ENCODE assay signal across 1 cellular context in the genomic region with DNA sequence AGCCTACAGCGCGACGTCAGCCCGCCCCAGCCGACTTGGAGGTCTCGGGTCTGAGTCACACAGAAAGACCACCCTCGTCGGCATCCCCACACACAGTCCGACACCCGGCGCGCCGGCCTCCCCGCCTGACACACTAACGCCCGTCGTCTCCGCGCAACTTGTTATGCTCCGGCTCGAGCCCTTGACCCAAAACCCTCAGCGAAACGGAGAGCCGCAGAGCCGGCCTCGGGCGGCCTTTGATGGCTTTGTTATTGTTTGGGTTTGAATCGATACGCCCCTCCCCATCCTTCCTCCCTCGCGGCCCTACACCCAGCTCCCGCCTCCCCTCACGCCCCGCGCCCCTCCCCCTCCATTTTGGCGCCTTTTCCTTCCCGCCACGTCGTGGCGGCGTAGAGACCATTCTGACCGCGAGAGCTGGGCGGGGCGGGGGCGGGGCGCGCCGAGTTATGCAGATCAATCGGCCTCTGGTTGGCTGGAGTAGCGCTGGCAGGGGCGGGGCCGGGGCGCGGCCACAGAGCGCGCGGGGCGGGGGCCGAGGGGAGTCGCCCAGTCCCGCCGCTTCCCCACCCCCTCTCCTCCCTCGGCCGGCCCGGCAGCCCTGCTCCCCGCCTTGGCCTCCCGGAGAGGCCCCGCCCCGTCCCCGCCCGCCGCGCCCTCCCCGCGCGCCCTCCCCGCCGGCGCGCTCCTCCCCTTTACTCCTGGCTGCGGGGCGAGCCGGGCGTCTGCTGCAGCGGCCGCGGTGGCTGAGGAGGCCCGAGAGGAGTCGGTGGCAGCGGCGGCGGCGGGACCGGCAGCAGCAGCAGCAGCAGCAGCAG.
TF ChIP-seq lines count a peak whose summit lies in the region.

A gene (plus strand): TSS at position 695 of the 815 bp plus-strand sequence. CDS start 424 bp downstream, outside the sequence.

TF ChIP-seq in HepG2, 621 proteins besides CTCF, POLR2A, EP300 and RAD21 (continued from another document and continues in another):
- TF ChIP-seq, protein P1, sequence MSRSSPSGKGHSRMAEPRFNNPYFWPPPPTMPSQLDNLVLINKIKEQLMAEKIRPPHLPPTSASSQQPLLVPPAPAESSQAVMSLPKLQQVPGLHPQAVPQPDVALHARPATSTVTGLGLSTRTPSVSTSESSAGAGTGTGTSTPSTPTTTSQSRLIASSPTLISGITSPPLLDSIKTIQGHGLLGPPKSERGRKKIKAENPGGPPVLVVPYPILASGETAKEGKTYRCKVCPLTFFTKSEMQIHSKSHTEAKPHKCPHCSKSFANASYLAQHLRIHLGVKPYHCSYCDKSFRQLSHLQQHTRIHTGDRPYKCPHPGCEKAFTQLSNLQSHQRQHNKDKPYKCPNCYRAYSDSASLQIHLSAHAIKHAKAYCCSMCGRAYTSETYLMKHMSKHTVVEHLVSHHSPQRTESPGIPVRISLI (CRISPR knock-in tag; IDR thresholded peaks at IDR 0.05; ENCODE audit: borderline replicate concordance) = peak; percentile 67
- TF ChIP-seq ETV6 (CRISPR knock-in tag; conservative IDR thresholded peaks at IDR 0.05) (no peak), NCOA2 (CRISPR knock-in tag; IDR thresholded peaks at IDR 0.05) (peak; percentile 95), ZNF841 (CRISPR knock-in tag; IDR thresholded peaks at IDR 0.05; ENCODE audit: borderline replicate concordance) (0 out of 2 replicates have a peak, but pooled peaks have one; percentile 73), ZNF296 (CRISPR knock-in tag; conservative IDR thresholded peaks at IDR 0.05) (no peak), FOXO1 (CRISPR knock-in tag; IDR thresholded peaks at IDR 0.05) (peak; percentile 97), SRSF1 (optimal IDR thresholded peaks at IDR 0.05; ENCODE audit: low read depth, low read length) (peak; percentile 52), ZBTB7A (CRISPR knock-in tag; IDR thresholded peaks at IDR 0.05) (peak; percentile 80; the same call in 1 of the 2 replicates), REPIN1 (CRISPR knock-in tag; IDR thresholded peaks at IDR 0.05; ENCODE audit: borderline replicate concordance, low read depth) (peak; percentile 64; the same call in 1 of the 2 replicates), ZNF34 (CRISPR knock-in tag; IDR thresholded peaks at IDR 0.05; ENCODE audit: borderline replicate concordance) (no peak; the same call in 1 of the 2 replicates), ZNF780A (CRISPR knock-in tag; IDR thresholded peaks at IDR 0.05) (no peak; the same call in 1 of the 2 replicates), CBX5 (CRISPR knock-in tag; IDR thresholded peaks at IDR 0.05; ENCODE audit: borderline replicate concordance) (0 out of 2 replicates have a peak, but pooled peaks have one; percentile 33), ZNF331 (CRISPR knock-in tag; IDR thresholded peaks at IDR 0.05) (peak; percentile 86), ZNF282 (IDR thresholded peaks at IDR 0.05; ENCODE audit: partially characterized antibody) (no peak), ZNF781 (CRISPR knock-in tag; IDR thresholded peaks at IDR 0.05; ENCODE audit: borderline replicate concordance, not compliant biosample characterization) (peak; percentile 72), AHR (CRISPR knock-in tag; IDR thresholded peaks at IDR 0.05) (no peak), ZNF225 (CRISPR knock-in tag; IDR thresholded peaks at IDR 0.05) (no peak), FOXP1 (IDR thresholded peaks at IDR 0.05) (peak; percentile 46; the same call in 1 of the 2 replicates), FOXP1 (CRISPR knock-in tag; IDR thresholded peaks at IDR 0.05) (peak; percentile 79), ZNF776 (CRISPR knock-in tag; IDR thresholded peaks at IDR 0.05) (peak; percentile 47; the same call in 1 of the 2 replicates), PCBP1 (IDR thresholded peaks at IDR 0.05; ENCODE audit: borderline replicate concordance, low read depth, low read length) (peak; percentile 81; the same call in 1 of the 2 replicates), ZNF292 (CRISPR knock-in tag; IDR thresholded peaks at IDR 0.05; ENCODE audit: borderline replicate concordance, low read depth) (peak; percentile 82), SIN3B (IDR thresholded peaks at IDR 0.05; ENCODE audit: low read length) (no peak), HNRNPK (IDR thresholded peaks at IDR 0.05; ENCODE audit: low read depth, low read length, poor library complexity, severe bottlenecking) (peak; percentile 51), NFYC (CRISPR knock-in tag; IDR thresholded peaks at IDR 0.05) (peak; percentile 61), DMAP1 (CRISPR knock-in tag; IDR thresholded peaks at IDR 0.05) (peak; percentile 51; the same call in 1 of the 2 replicates), LCORL (IDR thresholded peaks at IDR 0.05) (peak; percentile 90), LCORL (CRISPR knock-in tag; IDR thresholded peaks at IDR 0.05) (peak; percentile 79), TP53 (CRISPR knock-in tag; conservative IDR thresholded peaks at IDR 0.05) (no peak; the same call in none of the 2 replicates), NFE2L1 (CRISPR knock-in tag; IDR thresholded peaks at IDR 0.05; ENCODE audit: borderline replicate concordance) (no peak), ZNF607 (CRISPR knock-in tag; IDR thresholded peaks at IDR 0.05; ENCODE audit: borderline replicate concordance) (no peak; the same call in none of the 2 replicates), ZFP82 (CRISPR knock-in tag; IDR thresholded peaks at IDR 0.05; ENCODE audit: borderline replicate concordance) (no peak; the same call in 1 of the 2 replicates)
- TF ChIP-seq, protein P2, sequence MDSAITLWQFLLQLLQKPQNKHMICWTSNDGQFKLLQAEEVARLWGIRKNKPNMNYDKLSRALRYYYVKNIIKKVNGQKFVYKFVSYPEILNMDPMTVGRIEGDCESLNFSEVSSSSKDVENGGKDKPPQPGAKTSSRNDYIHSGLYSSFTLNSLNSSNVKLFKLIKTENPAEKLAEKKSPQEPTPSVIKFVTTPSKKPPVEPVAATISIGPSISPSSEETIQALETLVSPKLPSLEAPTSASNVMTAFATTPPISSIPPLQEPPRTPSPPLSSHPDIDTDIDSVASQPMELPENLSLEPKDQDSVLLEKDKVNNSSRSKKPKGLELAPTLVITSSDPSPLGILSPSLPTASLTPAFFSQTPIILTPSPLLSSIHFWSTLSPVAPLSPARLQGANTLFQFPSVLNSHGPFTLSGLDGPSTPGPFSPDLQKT (CRISPR knock-in tag; IDR thresholded peaks at IDR 0.05; ENCODE audit: borderline replicate concordance) = no peak
- TF ChIP-seq, protein P3, sequence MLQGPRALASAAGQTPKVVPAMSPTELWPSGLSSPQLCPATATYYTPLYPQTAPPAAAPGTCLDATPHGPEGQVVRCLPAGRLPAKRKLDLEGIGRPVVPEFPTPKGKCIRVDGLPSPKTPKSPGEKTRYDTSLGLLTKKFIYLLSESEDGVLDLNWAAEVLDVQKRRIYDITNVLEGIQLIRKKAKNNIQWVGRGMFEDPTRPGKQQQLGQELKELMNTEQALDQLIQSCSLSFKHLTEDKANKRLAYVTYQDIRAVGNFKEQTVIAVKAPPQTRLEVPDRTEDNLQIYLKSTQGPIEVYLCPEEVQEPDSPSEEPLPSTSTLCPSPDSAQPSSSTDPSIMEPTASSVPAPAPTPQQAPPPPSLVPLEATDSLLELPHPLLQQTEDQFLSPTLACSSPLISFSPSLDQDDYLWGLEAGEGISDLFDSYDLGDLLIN (CRISPR knock-in tag; IDR thresholded peaks at IDR 0.05; ENCODE audit: borderline replicate concordance) = peak; percentile 91; the same call in 1 of the 2 replicates
- TF ChIP-seq, protein P4, sequence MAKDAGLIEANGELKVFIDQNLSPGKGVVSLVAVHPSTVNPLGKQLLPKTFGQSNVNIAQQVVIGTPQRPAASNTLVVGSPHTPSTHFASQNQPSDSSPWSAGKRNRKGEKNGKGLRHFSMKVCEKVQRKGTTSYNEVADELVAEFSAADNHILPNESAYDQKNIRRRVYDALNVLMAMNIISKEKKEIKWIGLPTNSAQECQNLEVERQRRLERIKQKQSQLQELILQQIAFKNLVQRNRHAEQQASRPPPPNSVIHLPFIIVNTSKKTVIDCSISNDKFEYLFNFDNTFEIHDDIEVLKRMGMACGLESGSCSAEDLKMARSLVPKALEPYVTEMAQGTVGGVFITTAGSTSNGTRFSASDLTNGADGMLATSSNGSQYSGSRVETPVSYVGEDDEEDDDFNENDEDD (CRISPR knock-in tag; IDR thresholded peaks at IDR 0.05; ENCODE audit: borderline replicate concordance) = peak; percentile 98
- TF ChIP-seq, protein P5, sequence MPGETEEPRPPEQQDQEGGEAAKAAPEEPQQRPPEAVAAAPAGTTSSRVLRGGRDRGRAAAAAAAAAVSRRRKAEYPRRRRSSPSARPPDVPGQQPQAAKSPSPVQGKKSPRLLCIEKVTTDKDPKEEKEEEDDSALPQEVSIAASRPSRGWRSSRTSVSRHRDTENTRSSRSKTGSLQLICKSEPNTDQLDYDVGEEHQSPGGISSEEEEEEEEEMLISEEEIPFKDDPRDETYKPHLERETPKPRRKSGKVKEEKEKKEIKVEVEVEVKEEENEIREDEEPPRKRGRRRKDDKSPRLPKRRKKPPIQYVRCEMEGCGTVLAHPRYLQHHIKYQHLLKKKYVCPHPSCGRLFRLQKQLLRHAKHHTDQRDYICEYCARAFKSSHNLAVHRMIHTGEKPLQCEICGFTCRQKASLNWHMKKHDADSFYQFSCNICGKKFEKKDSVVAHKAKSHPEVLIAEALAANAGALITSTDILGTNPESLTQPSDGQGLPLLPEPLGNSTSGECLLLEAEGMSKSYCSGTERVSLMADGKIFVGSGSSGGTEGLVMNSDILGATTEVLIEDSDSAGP (CRISPR knock-in tag; IDR thresholded peaks at IDR 0.05; ENCODE audit: borderline replicate concordance) = peak; percentile 69
- TF ChIP-seq, protein P6, sequence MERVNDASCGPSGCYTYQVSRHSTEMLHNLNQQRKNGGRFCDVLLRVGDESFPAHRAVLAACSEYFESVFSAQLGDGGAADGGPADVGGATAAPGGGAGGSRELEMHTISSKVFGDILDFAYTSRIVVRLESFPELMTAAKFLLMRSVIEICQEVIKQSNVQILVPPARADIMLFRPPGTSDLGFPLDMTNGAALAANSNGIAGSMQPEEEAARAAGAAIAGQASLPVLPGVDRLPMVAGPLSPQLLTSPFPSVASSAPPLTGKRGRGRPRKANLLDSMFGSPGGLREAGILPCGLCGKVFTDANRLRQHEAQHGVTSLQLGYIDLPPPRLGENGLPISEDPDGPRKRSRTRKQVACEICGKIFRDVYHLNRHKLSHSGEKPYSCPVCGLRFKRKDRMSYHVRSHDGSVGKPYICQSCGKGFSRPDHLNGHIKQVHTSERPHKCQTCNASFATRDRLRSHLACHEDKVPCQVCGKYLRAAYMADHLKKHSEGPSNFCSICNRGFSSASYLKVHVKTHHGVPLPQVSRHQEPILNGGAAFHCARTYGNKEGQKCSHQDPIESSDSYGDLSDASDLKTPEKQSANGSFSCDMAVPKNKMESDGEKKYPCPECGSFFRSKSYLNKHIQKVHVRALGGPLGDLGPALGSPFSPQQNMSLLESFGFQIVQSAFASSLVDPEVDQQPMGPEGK (CRISPR knock-in tag; IDR thresholded peaks at IDR 0.05) = peak; percentile 82
- TF ChIP-seq, protein P7, sequence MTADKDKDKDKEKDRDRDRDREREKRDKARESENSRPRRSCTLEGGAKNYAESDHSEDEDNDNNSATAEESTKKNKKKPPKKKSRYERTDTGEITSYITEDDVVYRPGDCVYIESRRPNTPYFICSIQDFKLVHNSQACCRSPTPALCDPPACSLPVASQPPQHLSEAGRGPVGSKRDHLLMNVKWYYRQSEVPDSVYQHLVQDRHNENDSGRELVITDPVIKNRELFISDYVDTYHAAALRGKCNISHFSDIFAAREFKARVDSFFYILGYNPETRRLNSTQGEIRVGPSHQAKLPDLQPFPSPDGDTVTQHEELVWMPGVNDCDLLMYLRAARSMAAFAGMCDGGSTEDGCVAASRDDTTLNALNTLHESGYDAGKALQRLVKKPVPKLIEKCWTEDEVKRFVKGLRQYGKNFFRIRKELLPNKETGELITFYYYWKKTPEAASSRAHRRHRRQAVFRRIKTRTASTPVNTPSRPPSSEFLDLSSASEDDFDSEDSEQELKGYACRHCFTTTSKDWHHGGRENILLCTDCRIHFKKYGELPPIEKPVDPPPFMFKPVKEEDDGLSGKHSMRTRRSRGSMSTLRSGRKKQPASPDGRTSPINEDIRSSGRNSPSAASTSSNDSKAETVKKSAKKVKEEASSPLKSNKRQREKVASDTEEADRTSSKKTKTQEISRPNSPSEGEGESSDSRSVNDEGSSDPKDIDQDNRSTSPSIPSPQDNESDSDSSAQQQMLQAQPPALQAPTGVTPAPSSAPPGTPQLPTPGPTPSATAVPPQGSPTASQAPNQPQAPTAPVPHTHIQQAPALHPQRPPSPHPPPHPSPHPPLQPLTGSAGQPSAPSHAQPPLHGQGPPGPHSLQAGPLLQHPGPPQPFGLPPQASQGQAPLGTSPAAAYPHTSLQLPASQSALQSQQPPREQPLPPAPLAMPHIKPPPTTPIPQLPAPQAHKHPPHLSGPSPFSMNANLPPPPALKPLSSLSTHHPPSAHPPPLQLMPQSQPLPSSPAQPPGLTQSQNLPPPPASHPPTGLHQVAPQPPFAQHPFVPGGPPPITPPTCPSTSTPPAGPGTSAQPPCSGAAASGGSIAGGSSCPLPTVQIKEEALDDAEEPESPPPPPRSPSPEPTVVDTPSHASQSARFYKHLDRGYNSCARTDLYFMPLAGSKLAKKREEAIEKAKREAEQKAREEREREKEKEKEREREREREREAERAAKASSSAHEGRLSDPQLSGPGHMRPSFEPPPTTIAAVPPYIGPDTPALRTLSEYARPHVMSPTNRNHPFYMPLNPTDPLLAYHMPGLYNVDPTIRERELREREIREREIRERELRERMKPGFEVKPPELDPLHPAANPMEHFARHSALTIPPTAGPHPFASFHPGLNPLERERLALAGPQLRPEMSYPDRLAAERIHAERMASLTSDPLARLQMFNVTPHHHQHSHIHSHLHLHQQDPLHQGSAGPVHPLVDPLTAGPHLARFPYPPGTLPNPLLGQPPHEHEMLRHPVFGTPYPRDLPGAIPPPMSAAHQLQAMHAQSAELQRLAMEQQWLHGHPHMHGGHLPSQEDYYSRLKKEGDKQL (CRISPR knock-in tag; IDR thresholded peaks at IDR 0.05; ENCODE audit: low read depth) = peak; percentile 71; the same call in 1 of the 2 replicates
- TF ChIP-seq, protein P8, sequence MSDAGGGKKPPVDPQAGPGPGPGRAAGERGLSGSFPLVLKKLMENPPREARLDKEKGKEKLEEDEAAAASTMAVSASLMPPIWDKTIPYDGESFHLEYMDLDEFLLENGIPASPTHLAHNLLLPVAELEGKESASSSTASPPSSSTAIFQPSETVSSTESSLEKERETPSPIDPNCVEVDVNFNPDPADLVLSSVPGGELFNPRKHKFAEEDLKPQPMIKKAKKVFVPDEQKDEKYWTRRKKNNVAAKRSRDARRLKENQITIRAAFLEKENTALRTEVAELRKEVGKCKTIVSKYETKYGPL (CRISPR knock-in tag; IDR thresholded peaks at IDR 0.05) = no peak
- TF ChIP-seq, protein P9, sequence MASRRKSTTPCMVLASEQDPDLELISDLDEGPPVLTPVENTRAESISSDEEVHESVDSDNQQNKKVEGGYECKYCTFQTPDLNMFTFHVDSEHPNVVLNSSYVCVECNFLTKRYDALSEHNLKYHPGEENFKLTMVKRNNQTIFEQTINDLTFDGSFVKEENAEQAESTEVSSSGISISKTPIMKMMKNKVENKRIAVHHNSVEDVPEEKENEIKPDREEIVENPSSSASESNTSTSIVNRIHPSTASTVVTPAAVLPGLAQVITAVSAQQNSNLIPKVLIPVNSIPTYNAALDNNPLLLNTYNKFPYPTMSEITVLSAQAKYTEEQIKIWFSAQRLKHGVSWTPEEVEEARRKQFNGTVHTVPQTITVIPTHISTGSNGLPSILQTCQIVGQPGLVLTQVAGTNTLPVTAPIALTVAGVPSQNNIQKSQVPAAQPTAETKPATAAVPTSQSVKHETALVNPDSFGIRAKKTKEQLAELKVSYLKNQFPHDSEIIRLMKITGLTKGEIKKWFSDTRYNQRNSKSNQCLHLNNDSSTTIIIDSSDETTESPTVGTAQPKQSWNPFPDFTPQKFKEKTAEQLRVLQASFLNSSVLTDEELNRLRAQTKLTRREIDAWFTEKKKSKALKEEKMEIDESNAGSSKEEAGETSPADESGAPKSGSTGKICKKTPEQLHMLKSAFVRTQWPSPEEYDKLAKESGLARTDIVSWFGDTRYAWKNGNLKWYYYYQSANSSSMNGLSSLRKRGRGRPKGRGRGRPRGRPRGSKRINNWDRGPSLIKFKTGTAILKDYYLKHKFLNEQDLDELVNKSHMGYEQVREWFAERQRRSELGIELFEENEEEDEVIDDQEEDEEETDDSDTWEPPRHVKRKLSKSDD (CRISPR knock-in tag; IDR thresholded peaks at IDR 0.05; ENCODE audit: low read depth) = peak; percentile 34; the same call in 1 of the 2 replicates
